ENCODE assay signal across 2 cellular contexts in genomic region chr5:17217421-17218352, GRCh38.
TF ChIP-seq lines count a peak whose summit lies in the region.

Gene BASP1, plus strand, starts transcription at chr5:17217631. Its CDS starts 57,586 bp downstream, at chr5:17275217.

TF ChIP-seq in liver, 16 proteins besides CTCF, POLR2A, EP300 and RAD21 (continued from another document):
- TF ChIP-seq MAX (IDR thresholded peaks at IDR 0.05) (no peak), YY1 (IDR thresholded peaks at IDR 0.05) (no peak), REST (IDR thresholded peaks at IDR 0.05) (no peak), HNF4A (conservative IDR thresholded peaks at IDR 0.05) (no peak), HNF4G (IDR thresholded peaks at IDR 0.05) (no peak), ATF3 (IDR thresholded peaks at IDR 0.05) (no peak), TAF1 (conservative IDR thresholded peaks at IDR 0.05) (no peak), NR2F2 (IDR thresholded peaks at IDR 0.05) (no peak), JUND (IDR thresholded peaks at IDR 0.05) (no peak), SP1 (IDR thresholded peaks at IDR 0.05) (no peak), EGR1 (IDR thresholded peaks at IDR 0.05; ENCODE audit: low read depth in 2 of 2) (no peak), GABPA (IDR thresholded peaks at IDR 0.05 in 1 of 2, conservative IDR thresholded peaks at IDR 0.05 in 1 of 2) (no peak), RXRA (IDR thresholded peaks at IDR 0.05) (no peak), ZBTB33 (IDR thresholded peaks at IDR 0.05) (no peak), FOXA1 (IDR thresholded peaks at IDR 0.05) (no peak)

TF ChIP-seq in HepG2, 621 proteins besides CTCF, POLR2A, EP300 and RAD21:
- no peak for TF ChIP-seq ZHX1 (CRISPR knock-in tag; IDR thresholded peaks at IDR 0.05; ENCODE audit: low read depth)
